19 cellular contexts compared by ENCODE assay signal in genomic region chr13:101876951-101877350, GRCh38.
"Had no signal": no experiment of that assay in that cellular context is flagged by ENCODE, and none has a peak within 500 bp of the region (broad histone marks: within the 10 kb centered on the region; RNA-seq: fewer than 3 reads in every experiment).

No MANE protein-coding gene starts in this region.

- DNase-seq: naive thymus-derived CD8-positive, alpha-beta T cell; nephron progenitor cell; pancreas; right cardiac atrium; right lobe of liver; sigmoid colon; small intestine; stimulated activated CD4-positive, alpha-beta T cell treated with anti-CD3 and anti-CD28 coated beads, Interleukin-15, amount 100 ng/mL, for 24 hours; stimulated activated CD4-positive, alpha-beta T cell treated with anti-CD3 and anti-CD28 coated beads, Interleukin-2, amount 100 ng/mL, for 24 hours; stimulated activated CD4-positive, alpha-beta T cell treated with anti-CD3 and anti-CD28 coated beads, Interleukin-2, amount 100 ng/mL, for 48 hours; stimulated activated CD4-positive, alpha-beta T cell treated with anti-CD3 and anti-CD28 coated beads, Interleukin-4, amount 100 ng/mL, for 24 hours; stimulated activated naive B cell treated with anti-CD40 and anti-IgM and Interleukin-4, amounts not matched to agents 10 μg/mL and 1 μg/mL and 100 μg/mL, for 72 hours; stimulated activated naive CD4-positive, alpha-beta T cell treated with Interleukin-2 at 50 U/mL for 16 hours; stomach; thyroid gland; trophoblast cell; upper lobe of left lung had no signal

- ATAC-seq: naive thymus-derived CD8-positive, alpha-beta T cell; natural killer cell treated with Interleukin-12 subunit alpha and Interleukin-12 subunit beta and Interleukin-15 and Interleukin-18, amount 100 ng/mL, for 72 hours; pancreas; right cardiac atrium; stimulated activated effector memory CD8-positive, alpha-beta T cell treated with anti-CD3 and anti-CD28 coated beads, Interleukin-12 subunit alpha, Interleukin-12 subunit beta, amount 100 ng/mL, for 72 hours; stimulated activated naive B cell treated with anti-CD40 and anti-IgM and Interleukin-4, amounts not matched to agents 10 μg/mL and 1 μg/mL and 100 μg/mL, for 72 hours had no signal
